Comparison of ENCODE assay signal across 19 cellular contexts in the genomic region with DNA sequence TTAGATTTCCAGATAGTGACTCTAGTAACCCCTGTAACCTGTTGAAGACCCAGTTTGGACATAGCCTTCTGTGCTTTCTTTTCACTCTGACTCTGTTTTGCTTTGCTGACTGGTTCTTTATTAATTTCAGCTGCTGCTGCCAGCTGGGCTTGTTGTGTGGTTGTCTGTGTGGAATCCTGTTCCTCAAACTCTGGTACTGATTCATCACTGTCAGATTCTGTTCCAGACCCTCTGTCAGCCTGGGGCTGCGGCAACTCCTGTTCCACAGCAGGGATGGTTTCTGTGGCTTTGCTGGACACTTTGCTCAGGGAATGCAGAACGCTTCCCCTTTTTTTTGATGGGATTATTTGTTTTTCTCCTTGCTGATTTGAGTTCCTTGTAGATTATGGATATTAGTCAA.
"Had no signal": no experiment of that assay in that cellular context is flagged by ENCODE, and none has a peak within 500 bp of the region (broad histone marks: within the 10 kb centered on the region; RNA-seq: fewer than 3 reads in every experiment).

No MANE protein-coding gene starts in this region.

- H3K36me3 ChIP-seq: adrenal gland had no signal

- ATAC-seq: activated CD4-positive, CD25-positive, alpha-beta regulatory T cell treated with anti-CD3 and anti-CD28 coated beads, Interleukin-2, amount 50 U/mL, for 24 hours; activated CD8-positive, alpha-beta T cell treated with anti-CD3 and anti-CD28 coated beads, Interleukin-2, amount 10 ng/mL, durations not matched to agents 7 days and 5 days; PC-3 had no signal

- H3K4me1 ChIP-seq: adrenal gland had no signal

- H3K4me3 ChIP-seq: adrenal gland, SK-N-MC had no signal

- H3K9me3 ChIP-seq: adrenal gland had no signal

- DNase-seq: activated CD4-positive, alpha-beta T cell treated with anti-CD3 and anti-CD28 coated beads for 48 hours; activated CD4-positive, alpha-beta T cell treated with anti-CD3 and anti-CD28 coated beads, Interleukin-2, amount 50 U/mL, for 4 hours; activated CD8-positive, alpha-beta memory T cell treated with anti-CD3 and anti-CD28 coated beads, Interleukin-2, amount 50 U/mL, for 48 hours; activated CD8-positive, alpha-beta T cell treated with anti-CD3 and anti-CD28 coated beads, Interleukin-2, amount 10 ng/mL, durations not matched to agents 7 days and 5 days; activated naive CD4-positive, alpha-beta T cell treated with anti-CD3 and anti-CD28 coated beads, Interleukin-2, amount 50 U/mL, for 16 hours; activated naive CD8-positive, alpha-beta T cell treated with anti-CD3 and anti-CD28 coated beads, Interleukin-2, amount 10 ng/mL, durations not matched to agents 7 days and 5 days; activated T-cell treated with anti-CD3 and anti-CD28 coated beads, Interleukin-2, amount 50 U/mL, for 1 hour; adrenal gland; anterior cingulate cortex; MM.1S; NCI-H1048; NCI-H146; NCI-H187 treated with DMSO at 0.1 percent for 48 hours; NCI-H2081 treated with DMSO at 0.1 percent for 48 hours; NCI-H524; PC-3; SIG-M5 had no signal

- H3K27me3 ChIP-seq: adrenal gland had no signal

- H3K27ac ChIP-seq: adrenal gland, SK-N-MC had no signal
